ENCODE assay signal across 22 cellular contexts in the genomic region with DNA sequence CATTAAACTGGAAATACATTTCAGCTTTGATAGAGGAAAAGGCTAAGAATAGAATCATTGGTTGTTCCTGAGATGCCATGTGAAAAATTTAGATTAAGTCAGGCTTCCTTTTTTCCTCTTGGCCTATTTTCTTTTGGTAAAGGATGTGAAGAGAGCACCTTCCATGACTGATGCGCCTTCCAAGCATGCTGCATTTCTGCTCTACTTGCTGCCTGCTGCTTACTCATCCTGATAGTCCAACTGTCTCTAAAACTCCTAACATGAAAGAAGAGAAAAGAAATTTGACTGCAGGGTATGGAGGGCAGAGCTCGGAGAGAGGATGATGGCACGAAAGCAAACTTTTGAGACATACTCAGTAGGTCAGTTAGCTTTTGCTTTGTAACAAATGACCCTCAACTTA. TPM values are rescaled to one million over a fixed set of nuclear protein-coding genes. Genes with fewer than 3 reads are reported as not detected.
DNase-seq lines count a peak whose midpoint lies in the region; ATAC-seq lines count a peak whose summit lies in the region.
"Had no signal": no experiment of that assay in that cellular context is flagged by ENCODE, and none has a peak within 500 bp of the region (broad histone marks: within the 10 kb centered on the region; RNA-seq: fewer than 3 reads in every experiment).

No MANE protein-coding gene starts in this region.

- peak; percentile 8 for DNase-seq in AG08396 (ENCODE audit: low spot score)
- DNase-seq in HT1080 (ENCODE audit: low read depth): peak; percentile 15
- peak; percentile 52 for DNase-seq in cerebellar cortex (ENCODE audit: low spot score)
- DNase-seq in putamen (ENCODE audit: low spot score): peak; percentile 43
- no peak for DNase-seq in germinal center (ENCODE audit: low spot score)
- no peak for DNase-seq in stimulated activated CD4-positive, alpha-beta T cell treated with anti-CD3 and anti-CD28 coated beads, Interleukin-1b, Interleukin-23, amount 100 ng/mL, for 48 hours
- DNase-seq: AML-193; CD4-positive, alpha-beta T cell; COR-L47; Karpas-422; NCI-H1092 treated with DMSO at 0.1 percent for 48 hours; NCI-H1436; NCI-H187; NCI-H2081 treated with DMSO at 0.1 percent for 48 hours; NCI-H2171; NCI-H226; NCI-H510A; NCI-H69; SHP77 treated with DMSO at 0.1 percent for 48 hours had no signal

- no peak for ATAC-seq in GM18907 (IDR thresholded peaks at IDR 0.05; ENCODE audit: unreplicated experiment)
- ATAC-seq: HCT116, Panc1 had no signal

RNA-seq across cellular contexts. Expression of a gene that starts 28.8 kb away (rescaled TPM):
- total RNA-seq in HT1080 (2014; rRNA removed; shearing (Covaris generic)): 2.1 and 2.9 TPM in 2 replicates
- 3.6 and 4.7 TPM in 2 replicates for polyA plus RNA-seq in HT1080 (2015; cell fraction: cytosol; rRNA removed)
- polyA plus RNA-seq in HT1080 (2015; cell fraction: nucleus; rRNA removed): 10.4 and 12.5 TPM in 2 replicates
- total RNA-seq: CD4-positive, alpha-beta T cell had no signal

Comparison
In these comparisons a context has a peak if more than half of its experiments do, and no peak if none do; other contexts are left out.
1. DNase-seq: peak in AG08396 (single experiment), HT1080 (single experiment), cerebellar cortex (single experiment) and putamen (single experiment); none in germinal center (single experiment) and stimulated activated CD4-positive, alpha-beta T cell treated with anti-CD3 and anti-CD28 coated beads, Interleukin-1b, Interleukin-23, amount 100 ng/mL, for 48 hours (single experiment).